ENCODE assay signal across 23 cellular contexts in the genomic region with DNA sequence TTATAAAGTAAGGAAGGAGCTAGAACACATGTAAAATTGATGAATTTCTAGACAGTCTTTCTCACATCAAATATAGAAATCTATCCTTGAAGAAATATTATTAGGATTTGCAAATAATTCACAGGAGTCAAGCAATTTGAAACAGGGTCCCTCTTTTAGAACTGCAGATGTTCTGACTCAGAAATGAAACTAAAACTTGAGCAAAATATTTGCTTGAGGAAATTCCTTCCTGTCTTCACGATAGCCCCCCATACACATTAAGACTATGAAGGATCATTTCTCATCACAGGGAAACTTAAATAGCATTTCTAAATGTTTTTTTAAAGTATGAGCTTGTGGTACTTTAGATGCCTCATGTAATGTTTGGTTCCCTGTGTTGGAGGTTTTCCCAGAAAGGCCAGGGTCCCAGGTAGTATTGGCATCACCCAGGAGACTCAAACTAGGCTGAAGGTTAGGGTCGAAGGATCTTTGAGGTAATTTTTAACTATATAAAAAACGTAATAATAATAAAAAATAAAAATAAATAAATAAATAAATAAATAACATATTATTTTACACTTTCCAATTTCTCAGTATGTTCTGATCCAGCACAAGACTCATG.
"Had no signal": no experiment of that assay in that cellular context is flagged by ENCODE, and none has a peak within 500 bp of the region (broad histone marks: within the 10 kb centered on the region; RNA-seq: fewer than 3 reads in every experiment).

No MANE protein-coding gene starts in this region.

- H3K27me3 ChIP-seq: esophagus muscularis mucosa, foreskin keratinocyte, heart right ventricle, neural progenitor cell, stomach, tibial artery had no signal

- H3K9me3 ChIP-seq: esophagus muscularis mucosa, heart right ventricle, mucosa of descending colon, stomach, tibial artery had no signal

- H2AFZ ChIP-seq: neural progenitor cell, parathyroid adenoma had no signal

- H3K36me3 ChIP-seq: esophagus muscularis mucosa, heart right ventricle, neural progenitor cell, stomach, tibial artery had no signal

- H3K4me3 ChIP-seq: esophagus muscularis mucosa, heart right ventricle, mucosa of descending colon, neural progenitor cell, smooth muscle cell, stomach, tibial artery had no signal

- H3K79me2 ChIP-seq: parathyroid adenoma had no signal

- H3K27ac ChIP-seq: esophagus muscularis mucosa, foreskin keratinocyte, heart right ventricle, neural progenitor cell, parathyroid adenoma, stomach, tibial artery had no signal

- H3K9ac ChIP-seq: neural progenitor cell, parathyroid adenoma had no signal

- H3K4me1 ChIP-seq: esophagus muscularis mucosa, foreskin keratinocyte, heart right ventricle, neural progenitor cell, parathyroid adenoma, stomach, tibial artery had no signal

- ATAC-seq: foreskin keratinocyte; heart right ventricle; mucosa of descending colon; sciatic nerve; stimulated activated effector memory CD8-positive, alpha-beta T cell treated with anti-CD3 and anti-CD28 coated beads, Interleukin-12 subunit alpha, Interleukin-12 subunit beta, amount 100 ng/mL, for 72 hours had no signal

- H3K4me2 ChIP-seq: neural progenitor cell, smooth muscle cell had no signal

- DNase-seq: cerebellar nuclear complex; effector CD8-positive, alpha-beta T cell; endodermal cell; foreskin keratinocyte; glutamatergic neuron; heart right ventricle; hypothalamus; immature natural killer cell; mesenchymal stem cell; mucosa of descending colon; naive B cell; stimulated activated CD4-positive, alpha-beta T cell treated with anti-CD3 and anti-CD28 coated beads, Interleukin-12 subunit alpha, Interleukin-12 subunit beta, amount 100 ng/mL, for 4 hours; stimulated activated CD4-positive, alpha-beta T cell treated with anti-CD3 and anti-CD28 coated beads, Interleukin-1b, Interleukin-23, amount 100 ng/mL, for 48 hours; stimulated activated CD4-positive, alpha-beta T cell treated with anti-CD3 and anti-CD28 coated beads, Interleukin-4, amount 100 ng/mL, for 1 hour; stimulated activated naive CD4-positive, alpha-beta T cell treated with Interleukin-2 at 50 U/mL for 16 hours; stomach; tibial artery had no signal
